Comparison of ENCODE assay signal across 36 cellular contexts in the genomic region with DNA sequence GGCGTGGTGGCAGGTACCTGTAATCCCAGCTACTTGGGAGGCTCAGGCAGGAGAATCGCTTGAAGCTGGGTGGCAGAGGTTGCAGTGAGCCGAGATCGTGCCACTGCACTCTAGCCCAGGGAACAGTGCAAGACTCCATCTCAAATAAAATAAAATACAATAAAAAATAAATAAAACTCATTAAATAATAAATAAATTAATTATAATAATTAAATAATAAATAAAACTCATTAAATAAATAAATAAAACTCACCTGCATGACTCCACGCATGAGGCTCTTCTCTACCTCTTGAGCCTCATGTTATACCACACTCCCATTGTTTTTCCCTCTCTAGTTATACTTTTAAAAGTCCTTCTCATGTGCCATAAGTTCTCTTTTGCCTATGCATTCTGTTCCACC.
"Had no signal": no experiment of that assay in that cellular context is flagged by ENCODE, and none has a peak within 500 bp of the region (broad histone marks: within the 10 kb centered on the region; RNA-seq: fewer than 3 reads in every experiment).

No MANE protein-coding gene starts in this region.

- H3K4me3 ChIP-seq: MG63 had no signal

- DNase-seq: Karpas-422, Kasumi-1, MG63, MM.1S, MV-4-11, NCI-H1048, NCI-H1092, NCI-H1092 treated with DMSO at 0.1 percent for 48 hours, NCI-H1105, NCI-H1105 treated with DMSO at 0.1 percent for 48 hours, NCI-H1417, NCI-H1417 treated with DMSO at 0.1 percent for 48 hours, NCI-H1436, NCI-H1436 treated with DMSO at 0.1 percent for 48 hours, NCI-H146, NCI-H1694, NCI-H1694 treated with DMSO at 0.1 percent for 48 hours, NCI-H187, NCI-H187 treated with DMSO at 0.1 percent for 48 hours, NCI-H1930, NCI-H2029, NCI-H2029 treated with DMSO at 0.1 percent for 48 hours, NCI-H2081, NCI-H2081 treated with DMSO at 0.1 percent for 48 hours, NCI-H2107, NCI-H2171, NCI-H2171 treated with DMSO at 0.1 percent for 48 hours, NCI-H2227 treated with DMSO at 0.1 percent for 48 hours, NCI-H226, NCI-H345, NCI-H446, NCI-H446 treated with DMSO at 0.1 percent for 48 hours, NCI-H510A, NCI-H510A treated with DMSO at 0.1 percent for 48 hours, NCI-H524, NCI-H524 treated with DMSO at 0.1 percent for 48 hours had no signal

- H3K27me3 ChIP-seq: MG63 had no signal

- H3K9me3 ChIP-seq: MG63 had no signal
